In the genomic region with DNA sequence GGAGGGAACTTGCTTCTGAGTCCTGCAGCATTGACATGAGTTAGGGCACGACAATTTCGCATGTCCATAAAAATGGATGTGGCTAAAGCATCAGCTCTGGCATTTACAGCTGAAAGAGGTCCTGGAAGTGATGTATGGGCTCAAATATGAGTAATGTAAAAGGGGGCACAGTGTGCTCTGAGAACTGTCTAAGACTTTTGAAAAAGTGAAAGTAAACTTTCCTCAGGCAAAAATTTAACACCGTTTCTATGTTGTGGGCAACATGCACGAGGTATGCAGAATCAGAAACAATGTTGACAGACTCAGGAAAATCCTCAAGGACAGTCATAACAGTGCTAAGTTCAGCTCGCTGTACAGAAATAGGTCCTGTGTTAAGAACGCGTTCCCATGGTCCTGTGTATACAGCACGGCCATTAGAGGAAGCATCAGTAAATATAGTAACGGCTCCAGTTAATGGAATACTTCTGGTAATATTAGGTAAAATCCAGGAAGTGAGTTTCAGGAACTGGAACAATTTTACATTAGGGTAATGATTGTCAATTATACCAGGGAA, we compare ENCODE assay signal across 1 cellular context.
TF ChIP-seq lines count a peak whose summit lies in the region.

No MANE protein-coding gene starts in this region.

TF ChIP-seq in HepG2, 621 proteins besides CTCF, POLR2A, EP300 and RAD21 (continued from another document):
- peak; percentile 67; the same call in 1 of the 2 replicates for TF ChIP-seq FOXJ3 (CRISPR knock-in tag; IDR thresholded peaks at IDR 0.05; ENCODE audit: borderline replicate concordance)
- TF ChIP-seq KDM1A (CRISPR knock-in tag; IDR thresholded peaks at IDR 0.05) = no peak
- no peak for TF ChIP-seq ELF4 (CRISPR knock-in tag; IDR thresholded peaks at IDR 0.05; ENCODE audit: borderline replicate concordance)
- 0 out of 2 replicates have a peak, but pooled peaks have one; percentile 53 for TF ChIP-seq KAT8 (CRISPR knock-in tag; IDR thresholded peaks at IDR 0.05)
- no peak for TF ChIP-seq ATF7-NPFF (CRISPR knock-in tag; IDR thresholded peaks at IDR 0.05; ENCODE audit: low read depth)
- TF ChIP-seq, protein P1, sequence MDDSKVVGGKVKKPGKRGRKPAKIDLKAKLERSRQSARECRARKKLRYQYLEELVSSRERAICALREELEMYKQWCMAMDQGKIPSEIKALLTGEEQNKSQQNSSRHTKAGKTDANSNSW (CRISPR knock-in tag; IDR thresholded peaks at IDR 0.05; ENCODE audit: borderline replicate concordance) = no peak
- TF ChIP-seq FLYWCH1 (CRISPR knock-in tag; IDR thresholded peaks at IDR 0.05) = no peak
- TF ChIP-seq ZBTB7A (CRISPR knock-in tag; IDR thresholded peaks at IDR 0.05) = no peak
TF ChIP-seq in HepG2: peak in this region for 65.
